Comparison of ENCODE assay signal across 25 cellular contexts in the genomic region with DNA sequence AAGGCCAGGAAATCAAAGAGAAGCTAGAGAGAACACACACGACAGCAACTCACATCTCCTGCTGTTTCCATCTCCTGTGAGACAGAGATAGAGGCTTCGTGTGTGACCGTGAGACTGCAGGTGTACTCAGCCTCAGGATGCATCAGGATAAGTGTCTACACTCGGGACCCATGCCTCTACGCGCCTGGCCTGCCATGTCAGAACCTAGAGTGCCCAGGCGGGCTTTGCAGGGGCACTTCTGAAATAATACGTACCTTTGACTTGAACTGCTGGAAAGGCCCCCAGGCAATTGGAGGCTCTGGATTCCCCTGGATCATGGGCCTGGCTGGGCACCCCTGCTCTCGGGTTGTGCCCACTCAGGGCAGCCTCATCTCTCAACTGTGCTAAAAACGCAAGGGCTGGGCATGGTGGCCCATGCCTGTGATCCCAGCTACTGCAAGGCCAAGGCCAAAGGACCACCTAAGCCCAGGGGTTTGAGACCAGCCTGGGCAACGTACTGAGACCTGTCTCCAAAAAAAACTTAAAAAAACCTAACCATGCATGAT. TPM values are rescaled to one million over a fixed set of nuclear protein-coding genes. Genes with fewer than 3 reads are reported as not detected.
DNase-seq lines count a peak whose midpoint lies in the region; ATAC-seq and TF ChIP-seq lines count a peak whose summit lies in the region.
"Had no signal": no experiment of that assay in that cellular context is flagged by ENCODE, and none has a peak within 500 bp of the region (broad histone marks: within the 10 kb centered on the region; RNA-seq: fewer than 3 reads in every experiment).

No MANE protein-coding gene starts in this region.

- no peak for DNase-seq in activated CD8-positive, alpha-beta memory T cell treated with anti-CD3 and anti-CD28 coated beads, Interleukin-2, amount 10 ng/mL, durations not matched to agents 7 days and 5 days
- no peak for DNase-seq in activated CD8-positive, alpha-beta memory T cell treated with anti-CD3 and anti-CD28 coated beads, Interleukin-2, amount 50 U/mL, for 4 hours
- DNase-seq in DND-41 (no peak), osteoblast (ENCODE audit: insufficient read length, low spot score, missing footprints) (peak; percentile 48), adrenal gland (no peak), GM10248 (ENCODE audit: extremely low spot score) (no peak)
- DNase-seq in activated CD8-positive, alpha-beta T cell treated with anti-CD3 and anti-CD28 coated beads, Interleukin-2, amount 10 ng/mL, durations not matched to agents 7 days and 5 days = no peak
- DNase-seq: activated CD4-positive, alpha-beta T cell treated with anti-CD3 and anti-CD28 coated beads for 4 hours; activated CD8-positive, alpha-beta memory T cell treated with anti-CD3 and anti-CD28 coated beads, Interleukin-2, amount 50 U/mL, for 48 hours; activated gamma-delta T cell; cerebellar nuclear complex; islet precursor cell; NCI-H1092; NCI-H2029 treated with DMSO at 0.1 percent for 48 hours; NCI-H345; NCI-H774; SIG-M5; stimulated activated naive CD4-positive, alpha-beta T cell had no signal

- H3K36me3 ChIP-seq in DND-41 (ENCODE audit: insufficient read depth, low read length) = peaks cover 85% of the 10 kb centered on the region
- peaks cover 43% of the 10 kb centered on the region for H3K36me3 ChIP-seq in osteoblast (ENCODE audit: insufficient read depth, low read length)
- peaks cover 0 to 62% of the 10 kb centered on the region in 2 donors for H3K36me3 ChIP-seq in adrenal gland (replicated peaks in 1 of 2)

- no peak overlapping the region for H3K9ac ChIP-seq in DND-41 (ENCODE audit: low read depth, low read length)

- H3K4me1 ChIP-seq in DND-41 (ENCODE audit: insufficient read depth, low read length) (no peaks in the 10 kb centered on the region; the same call in none of the 2 replicates), osteoblast (ENCODE audit: insufficient read depth, low read length) (no peaks in the 10 kb centered on the region), adrenal gland (replicated peaks in 1 of 2) (no peaks in the 10 kb centered on the region)

- H3K4me1 Mint-ChIP-seq in activated CD8-positive, alpha-beta memory T cell treated with anti-CD3 and anti-CD28 coated beads, Interleukin-2, amount 10 ng/mL, durations not matched to agents 7 days and 5 days = peaks cover 3% of the 10 kb centered on the region
- peaks cover 5% of the 10 kb centered on the region for H3K4me1 Mint-ChIP-seq in activated CD8-positive, alpha-beta T cell treated with anti-CD3 and anti-CD28 coated beads, Interleukin-2, amount 10 ng/mL, durations not matched to agents 7 days and 5 days (ENCODE audit: low read depth)

- H3K27ac Mint-ChIP-seq in activated CD8-positive, alpha-beta memory T cell treated with anti-CD3 and anti-CD28 coated beads, Interleukin-2, amount 10 ng/mL, durations not matched to agents 7 days and 5 days = peak overlapping the region; percentile 14
- H3K27ac Mint-ChIP-seq in activated CD8-positive, alpha-beta T cell treated with anti-CD3 and anti-CD28 coated beads, Interleukin-2, amount 10 ng/mL, durations not matched to agents 7 days and 5 days = peak overlapping the region; percentile 61
- H3K27ac Mint-ChIP-seq: B cell; T-helper 1 cell treated with Interleukin-12 subunit alpha and Interleukin-12 subunit beta and Interleukin-4 antibody, amounts not matched to agents 30 μg/mL and 1 μg/mL, for 36 hours had no signal

- CTCF ChIA-PET in activated CD8-positive, alpha-beta memory T cell treated with anti-CD3 and anti-CD28 coated beads, Interleukin-2, amount 10 ng/mL, durations not matched to agents 7 days and 5 days (lab: Charles Lee) = interaction anchor here (0.6 to 0.7 kb wide), 2 partner anchors 13 to 296 kb away, joined by 3 read pairs; a partner anchor contains a TSS
- CTCF ChIA-PET in activated CD8-positive, alpha-beta T cell treated with anti-CD3 and anti-CD28 coated beads, Interleukin-2, amount 10 ng/mL, durations not matched to agents 7 days and 5 days (lab: Charles Lee) = no interaction called here
- CTCF ChIA-PET in GM10248 (lab: Yijun Ruan, JAX) = interaction anchor here (1.2 kb wide), 1 partner anchor 321 kb away, joined by 3 read pairs; no protein-coding TSS in a partner anchor

- no peak overlapping the region for H3K4me2 ChIP-seq in DND-41 (ENCODE audit: insufficient read depth, low read length)
- H3K4me2 ChIP-seq in osteoblast (ENCODE audit: insufficient read depth, low read length) = no peak overlapping the region

- H3K4me3 ChIP-seq in DND-41 (ENCODE audit: low read depth in 1 of 2, low read length in 2 of 2) = no peak overlapping the region
- H3K4me3 ChIP-seq in osteoblast (ENCODE audit: insufficient read depth, low read length) = no peak overlapping the region
- no peak overlapping the region for H3K4me3 ChIP-seq in adrenal gland
- H3K4me3 ChIP-seq: lung, skin epidermis, tibial artery had no signal

- H3K36me3 Mint-ChIP-seq in activated CD8-positive, alpha-beta memory T cell treated with anti-CD3 and anti-CD28 coated beads, Interleukin-2, amount 10 ng/mL, durations not matched to agents 7 days and 5 days = peaks cover 15% of the 10 kb centered on the region
- peaks cover 38% of the 10 kb centered on the region for H3K36me3 Mint-ChIP-seq in activated CD8-positive, alpha-beta T cell treated with anti-CD3 and anti-CD28 coated beads, Interleukin-2, amount 10 ng/mL, durations not matched to agents 7 days and 5 days (ENCODE audit: low read depth)

- H2AFZ ChIP-seq in DND-41 (ENCODE audit: low read depth, low read length) (no peak overlapping the region), osteoblast (ENCODE audit: low read length) (no peak overlapping the region)

- H3K4me3 Mint-ChIP-seq in activated CD8-positive, alpha-beta memory T cell treated with anti-CD3 and anti-CD28 coated beads, Interleukin-2, amount 10 ng/mL, durations not matched to agents 7 days and 5 days = no peak overlapping the region
- H3K4me3 Mint-ChIP-seq in activated CD8-positive, alpha-beta T cell treated with anti-CD3 and anti-CD28 coated beads, Interleukin-2, amount 10 ng/mL, durations not matched to agents 7 days and 5 days = no peak overlapping the region
- H3K4me3 Mint-ChIP-seq: B cell; T-helper 1 cell treated with Interleukin-12 subunit alpha and Interleukin-12 subunit beta and Interleukin-4 antibody, amounts not matched to agents 30 μg/mL and 1 μg/mL, for 36 hours had no signal

- POLR2A ChIA-PET in activated CD8-positive, alpha-beta T cell treated with anti-CD3 and anti-CD28 coated beads, Interleukin-2, amount 10 ng/mL, durations not matched to agents 7 days and 5 days (lab: Charles Lee) = no interaction called here
- POLR2A ChIA-PET in GM10248 (lab: Yijun Ruan, JAX) = no interaction called here

- H3K79me2 ChIP-seq in DND-41 (ENCODE audit: insufficient read depth, low read length) (peaks cover 85% of the 10 kb centered on the region), osteoblast (ENCODE audit: insufficient read depth, low read length) (no peaks in the 10 kb centered on the region)

- H3K27me3 ChIP-seq in DND-41 (ENCODE audit: insufficient read depth, low read length, poor library complexity) (no peaks in the 10 kb centered on the region), osteoblast (ENCODE audit: insufficient read depth, low read length) (no peaks in the 10 kb centered on the region), adrenal gland (no peaks in the 10 kb centered on the region)
- H3K27me3 ChIP-seq: neutrophil, tibial artery had no signal

- TF ChIP-seq POLR2A in adrenal gland (IDR thresholded peaks at IDR 0.05) = no peak

- no peaks in the 10 kb centered on the region for H3K9me3 ChIP-seq in DND-41 (ENCODE audit: insufficient read depth, low read length, severe bottlenecking)
- no peaks in the 10 kb centered on the region for H3K9me3 ChIP-seq in osteoblast (ENCODE audit: low read depth, low read length)
- no peaks in the 10 kb centered on the region for H3K9me3 ChIP-seq in adrenal gland (replicated peaks in 1 of 3)
- H3K9me3 ChIP-seq: neutrophil, tibial artery had no signal

- H4K20me1 ChIP-seq in DND-41 (ENCODE audit: insufficient read depth, low read length) (peaks cover 66% of the 10 kb centered on the region), osteoblast (ENCODE audit: insufficient read depth, low read length) (peaks cover 11% of the 10 kb centered on the region)

- no peak for ATAC-seq in activated CD8-positive, alpha-beta memory T cell treated with anti-CD3 and anti-CD28 coated beads, Interleukin-2, amount 10 ng/mL, durations not matched to agents 7 days and 5 days
- ATAC-seq in DND-41 (ENCODE audit: insufficient read depth, low read depth) (peak; percentile 11; the same call in 1 of the 3 replicates), GM21576 (IDR thresholded peaks at IDR 0.05; ENCODE audit: unreplicated experiment) (no peak)
- peak; percentile 31 for ATAC-seq in activated CD8-positive, alpha-beta T cell treated with anti-CD3 and anti-CD28 coated beads, Interleukin-2, amount 10 ng/mL, durations not matched to agents 7 days and 5 days

- no peaks in the 10 kb centered on the region for H3K9me3 Mint-ChIP-seq in activated CD8-positive, alpha-beta memory T cell treated with anti-CD3 and anti-CD28 coated beads, Interleukin-2, amount 10 ng/mL, durations not matched to agents 7 days and 5 days (ENCODE audit: low read depth)
- no peaks in the 10 kb centered on the region for H3K9me3 Mint-ChIP-seq in activated CD8-positive, alpha-beta T cell treated with anti-CD3 and anti-CD28 coated beads, Interleukin-2, amount 10 ng/mL, durations not matched to agents 7 days and 5 days (ENCODE audit: insufficient read depth)
- H3K9me3 Mint-ChIP-seq: T-helper 1 cell treated with Interleukin-12 subunit alpha and Interleukin-12 subunit beta and Interleukin-4 antibody, amounts not matched to agents 30 μg/mL and 1 μg/mL, for 36 hours had no signal

- H3K27ac ChIP-seq in DND-41 (ENCODE audit: low read length) = peak overlapping the region; percentile 5; the same call in 1 of the 2 replicates
- no peak overlapping the region for H3K27ac ChIP-seq in osteoblast (ENCODE audit: low read depth, low read length)
- no peak overlapping the region for H3K27ac ChIP-seq in adrenal gland
- H3K27ac ChIP-seq: neutrophil, tibial artery had no signal

- WGBS in adrenal gland, 4 donors = 92 to 95% (median 93%) methylated on average over 10 to 11 of the region's 11 CpGs

- TF ChIP-seq CTCF in DND-41 (IDR thresholded peaks at IDR 0.05; ENCODE audit: borderline replicate concordance, extremely low read depth, low read length, poor library complexity, severe bottlenecking) (no peak), osteoblast (IDR thresholded peaks at IDR 0.05; ENCODE audit: extremely low read depth, low read depth, low read length) (no peak), adrenal gland (IDR thresholded peaks at IDR 0.05) (no peak), GM10248 (IDR thresholded peaks at IDR 0.05; ENCODE audit: control extremely low read depth, extremely low read depth, low read depth, missing control alignments) (no peak)

- no peaks in the 10 kb centered on the region for H3K27me3 Mint-ChIP-seq in activated CD8-positive, alpha-beta memory T cell treated with anti-CD3 and anti-CD28 coated beads, Interleukin-2, amount 10 ng/mL, durations not matched to agents 7 days and 5 days
- H3K27me3 Mint-ChIP-seq in activated CD8-positive, alpha-beta T cell treated with anti-CD3 and anti-CD28 coated beads, Interleukin-2, amount 10 ng/mL, durations not matched to agents 7 days and 5 days (ENCODE audit: low read depth) = no peaks in the 10 kb centered on the region
- H3K27me3 Mint-ChIP-seq: B cell had no signal

- intact Hi-C loops in adrenal gland (cut with DNase I) = no loop called here

RNA-seq across cellular contexts. Expression of a gene that starts 13.0 kb away (rescaled TPM):
- total RNA-seq in activated CD8-positive, alpha-beta memory T cell treated with anti-CD3 and anti-CD28 coated beads, Interleukin-2, amount 10 ng/mL, durations not matched to agents 7 days and 5 days = 100 to 1,000 TPM; 107 to 115 TPM
- total RNA-seq in activated CD8-positive, alpha-beta T cell treated with anti-CD3 and anti-CD28 coated beads, Interleukin-2, amount 10 ng/mL, durations not matched to agents 7 days and 5 days = 10 to 100 TPM; 80.0 to 83.8 TPM
- total RNA-seq in osteoblast (134 and 139 TPM in 2 replicates), adrenal gland (10 to 100 TPM; 61.8 to 96.5 (median 83.9) TPM)
- 10 to 100 TPM; 40.7 to 85.6 (median 50.7) TPM for polyA plus RNA-seq in adrenal gland

RNA-seq across cellular contexts. Expression of a gene that starts 37.1 kb away (rescaled TPM):
- 1 to 10 TPM in 1 of 2 experiments, under 1 TPM in 1; 0.82 to 1.5 TPM for total RNA-seq in activated CD8-positive, alpha-beta memory T cell treated with anti-CD3 and anti-CD28 coated beads, Interleukin-2, amount 10 ng/mL, durations not matched to agents 7 days and 5 days
- under 1 TPM; 0.29 to 0.44 TPM for total RNA-seq in activated CD8-positive, alpha-beta T cell treated with anti-CD3 and anti-CD28 coated beads, Interleukin-2, amount 10 ng/mL, durations not matched to agents 7 days and 5 days
- not detected in 2 replicates for total RNA-seq in osteoblast
- total RNA-seq in adrenal gland = under 1 TPM in 1 of 8 donors, not detected in 7; 0.29 TPM
- not detected for polyA plus RNA-seq in adrenal gland
- total RNA-seq: lung had no signal

Comparison
In these comparisons a context has a peak if more than half of its experiments do, and no peak if none do; other contexts are left out.
1. ATAC-seq: peak in DND-41 (single experiment) and activated CD8-positive, alpha-beta T cell treated with anti-CD3 and anti-CD28 coated beads, Interleukin-2, amount 10 ng/mL, durations not matched to agents 7 days and 5 days (single experiment); none in activated CD8-positive, alpha-beta memory T cell treated with anti-CD3 and anti-CD28 coated beads, Interleukin-2, amount 10 ng/mL, durations not matched to agents 7 days and 5 days (single experiment) and GM21576 (single experiment).